24 cellular contexts compared by ENCODE assay signal in genomic region chr15:88814393-88814792, GRCh38. TPM values are rescaled to one million over a fixed set of nuclear protein-coding genes. Genes with fewer than 3 reads are reported as not detected.
DNase-seq lines count a peak whose midpoint lies in the region; ATAC-seq and TF ChIP-seq lines count a peak whose summit lies in the region.
"Had no signal": no experiment of that assay in that cellular context is flagged by ENCODE, and none has a peak within 500 bp of the region (broad histone marks: within the 10 kb centered on the region; RNA-seq: fewer than 3 reads in every experiment).

No MANE protein-coding gene starts in this region.

- no peak overlapping the region for H2BK15ac ChIP-seq in mesendoderm (replicated peaks; ENCODE audit: low read depth)

- in situ Hi-C loops in SK-MEL-5 (cut with HindIII; ENCODE audit: low pct_unique_long_range_greater_than_20kb, low sequenced_read_pairs) (no loop called here), brain microvascular endothelial cell (cut with HindIII; ENCODE audit: low pct_ligation_motif_present, low sequenced_read_pairs) (loop anchor here (25.0 kb wide), 1 partner anchor 152 kb away; no protein-coding TSS in a partner anchor)

- ATAC-seq in HG03159 (IDR thresholded peaks at IDR 0.05; ENCODE audit: unreplicated experiment) (no peak), GM21737 (IDR thresholded peaks at IDR 0.05; ENCODE audit: unreplicated experiment) (no peak)
- ATAC-seq: GM12878, Right ventricle myocardium inferior had no signal

- H3K36me3 ChIP-seq in BE2C (no peaks in the 10 kb centered on the region), mesendoderm (ENCODE audit: control insufficient read depth, insufficient read depth, low read length) (no peaks in the 10 kb centered on the region), brain microvascular endothelial cell (replicated peaks) (no peaks in the 10 kb centered on the region)

- DNase-seq in BE2C (peak; percentile 39), HT-29 (ENCODE audit: low spot score) (peak; percentile 12), SK-MEL-5 (ENCODE audit: low read depth, low spot score) (peak; percentile 21), mesendoderm (peak; percentile 58), brain microvascular endothelial cell (no peak)
- DNase-seq in activated CD4-positive, CD25-positive, alpha-beta regulatory T cell treated with anti-CD3 and anti-CD28 coated beads, Interleukin-2, amount 50 U/mL, for 72 hours = no peak
- DNase-seq: CD4-positive, CD25-positive, alpha-beta regulatory T cell; DMS79; GM23248; HCEC 1CT; KG1; NCI-H1105; NCI-H146; NCI-H2029; NCI-H226; NCI-H510A treated with DMSO at 0.1 percent for 48 hours; NCI-H748 treated with DMSO at 0.1 percent for 48 hours; OCI-M1 had no signal

- H2BK120ac ChIP-seq in mesendoderm (ENCODE audit: low read depth, low read length) = no peak overlapping the region

- no peak overlapping the region for H2BK5ac ChIP-seq in mesendoderm (ENCODE audit: low read length)

- H3K9ac ChIP-seq in mesendoderm (ENCODE audit: low read length) = no peak overlapping the region
- H3K9ac ChIP-seq: GM23248 had no signal

- H3K79me2 ChIP-seq in mesendoderm (ENCODE audit: control insufficient read depth, insufficient read depth, low read length) = no peaks in the 10 kb centered on the region

- no peak overlapping the region for H2AK5ac ChIP-seq in mesendoderm (ENCODE audit: low read length)

- TF ChIP-seq CTCF in BE2C (IDR thresholded peaks at IDR 0.05; ENCODE audit: low read depth, low read length) (peak; percentile 16; the same call in 1 of the 2 replicates), brain microvascular endothelial cell (IDR thresholded peaks at IDR 0.05; ENCODE audit: low read depth, low read length, missing control alignments) (no peak)

- H3K4ac ChIP-seq in mesendoderm (ENCODE audit: low read depth, low read length) = no peak overlapping the region

- H3K23ac ChIP-seq in mesendoderm (ENCODE audit: low read length) = no peak overlapping the region

- H3K56ac ChIP-seq in mesendoderm (ENCODE audit: low read length) = no peak overlapping the region

- H3K79me1 ChIP-seq in mesendoderm (ENCODE audit: low read length) = no peaks in the 10 kb centered on the region

- no CpG with 5 or more reads among the region's 6 CpGs for WGBS in mesendoderm (ENCODE audit: extremely low coverage, insufficient coverage, low lambda C conversion rate)

- no peak overlapping the region for H4K8ac ChIP-seq in mesendoderm (ENCODE audit: low read depth, low read length)

- H3K27me3 ChIP-seq in BE2C (no peaks in the 10 kb centered on the region), mesendoderm (ENCODE audit: insufficient read depth, low read length, poor library complexity) (no peaks in the 10 kb centered on the region), brain microvascular endothelial cell (replicated peaks) (no peaks in the 10 kb centered on the region)

- H3K18ac ChIP-seq in mesendoderm (ENCODE audit: low read length) = no peak overlapping the region

- H3K4me1 ChIP-seq in BE2C = no peaks in the 10 kb centered on the region
- H3K4me1 ChIP-seq in mesendoderm (ENCODE audit: control insufficient read depth, low read depth, low read length) = peaks cover 2% of the 10 kb centered on the region

- H4K5ac ChIP-seq in mesendoderm (ENCODE audit: low read length) = no peak overlapping the region

- H3K9me3 ChIP-seq in BE2C = no peaks in the 10 kb centered on the region
- H3K9me3 ChIP-seq: A549 had no signal

- no peak overlapping the region for H3K4me2 ChIP-seq in mesendoderm (ENCODE audit: low read length)
- H3K4me2 ChIP-seq: A549 had no signal

- H3K27ac ChIP-seq in mesendoderm (ENCODE audit: low read depth, low read length) (no peak overlapping the region), brain microvascular endothelial cell (no peak overlapping the region)
- H3K27ac ChIP-seq: A549, GM23248, SK-N-MC had no signal

- H3K4me3 ChIP-seq in BE2C (ENCODE audit: low read depth, low read length) (no peak overlapping the region), mesendoderm (ENCODE audit: low read length) (no peak overlapping the region), brain microvascular endothelial cell (ENCODE audit: low read depth, low read length) (no peak overlapping the region)
- H3K4me3 ChIP-seq: A549, GM12878, GM23248, SK-N-MC had no signal

RNA-seq across cellular contexts. Expression of gene ACAN, which starts 11.2 kb away (rescaled TPM):
- 0.09 TPM for polyA plus RNA-seq in BE2C (2012; ENCODE audit: insufficient read depth, insufficient read length, low read depth)
- not detected in 2 replicates for total RNA-seq in HT-29 (2014; rRNA removed; shearing (Covaris generic))
- total RNA-seq in SK-MEL-5 (2014; rRNA removed; shearing (Covaris generic)) = 0.77 and 1.6 TPM in 2 replicates
- 4.8 and 7.0 TPM in 2 replicates for polyA plus RNA-seq in SK-MEL-5 (2015; cell fraction: cytosol; rRNA removed)
- 2.4 and 2.7 TPM in 2 replicates for polyA plus RNA-seq in SK-MEL-5 (2015; cell fraction: nucleus; rRNA removed)
- 0.10 TPM for polyA plus RNA-seq in mesendoderm (2013, experiment 1 of 2)
- 0.18 TPM for polyA plus RNA-seq in mesendoderm (2013, experiment 2 of 2)
- total RNA-seq: CD4-positive, CD25-positive, alpha-beta regulatory T cell; GM12878; GM23248; Right ventricle myocardium inferior had no signal
- polyA plus RNA-seq: GM12878, GM23248 had no signal

Comparison
In these comparisons a context has a peak if more than half of its experiments do, and no peak if none do; other contexts are left out.
1. DNase-seq: peak in BE2C (single experiment), HT-29 (single experiment), SK-MEL-5 (single experiment) and mesendoderm (single experiment); none in activated CD4-positive, CD25-positive, alpha-beta regulatory T cell treated with anti-CD3 and anti-CD28 coated beads, Interleukin-2, amount 50 U/mL, for 72 hours (single experiment) and brain microvascular endothelial cell (single experiment).